18 cellular contexts compared by ENCODE assay signal in the genomic region with DNA sequence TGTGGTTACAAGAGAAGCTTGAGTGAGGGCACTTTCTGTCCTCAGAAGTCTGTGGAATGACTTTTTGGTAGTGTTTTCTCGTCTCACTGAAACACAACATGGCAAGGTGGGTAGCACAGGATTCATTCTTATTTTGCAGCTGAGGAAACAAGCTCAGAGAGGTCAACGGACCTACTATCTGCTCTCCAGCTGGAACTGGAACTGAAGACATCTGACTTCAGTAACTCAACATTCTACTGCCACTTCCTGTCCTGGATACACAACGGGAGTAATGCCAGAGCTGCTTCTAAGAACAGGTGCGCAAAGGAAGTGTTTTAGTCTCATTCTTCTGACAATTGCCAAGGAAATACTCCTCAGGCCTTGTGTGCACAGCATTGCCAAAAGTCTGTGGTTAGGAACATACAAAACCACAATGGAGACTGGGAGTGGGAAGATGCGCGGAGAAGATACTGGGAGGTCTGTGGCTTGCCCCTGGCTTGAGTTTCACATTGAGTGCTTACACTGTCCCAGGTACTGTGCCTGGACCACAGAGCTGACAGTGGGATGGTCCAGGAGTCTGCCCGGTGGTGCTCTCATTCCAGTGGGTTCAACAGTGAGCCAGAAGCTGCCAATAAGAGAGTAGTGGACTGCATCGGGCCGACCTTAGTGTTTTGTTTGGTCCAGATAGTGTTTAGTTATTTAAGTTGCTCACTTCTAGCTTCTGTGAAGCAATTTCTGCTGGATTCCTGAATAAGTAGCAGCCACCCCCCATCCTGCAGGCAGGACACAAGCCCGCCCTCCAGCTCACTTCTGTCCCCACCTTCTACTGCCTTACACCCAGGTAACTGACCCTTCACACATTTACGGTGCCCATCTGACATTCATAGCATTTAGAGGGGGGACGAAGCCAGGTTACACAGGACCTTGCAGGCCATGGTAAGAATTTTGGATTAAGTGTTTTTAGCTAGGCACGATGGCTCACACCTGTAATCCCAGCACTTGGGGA. TPM values are rescaled to one million over a fixed set of nuclear protein-coding genes. Genes with fewer than 3 reads are reported as not detected.
DNase-seq lines count a peak whose midpoint lies in the region; ATAC-seq, FAIRE-seq and TF ChIP-seq lines count a peak whose summit lies in the region.
"Had no signal": no experiment of that assay in that cellular context is flagged by ENCODE, and none has a peak within 500 bp of the region (broad histone marks: within the 10 kb centered on the region; RNA-seq: fewer than 3 reads in every experiment).

No MANE protein-coding gene starts in this region.

- H3K27ac Mint-ChIP-seq in activated naive CD4-positive, alpha-beta T cell treated with anti-CD3 and anti-CD28 coated beads, Interleukin-2, amount 50 U/mL, for 24 hours, result peak overlapping the region; percentile 46
- H3K27ac Mint-ChIP-seq: activated naive CD8-positive, alpha-beta T cell treated with anti-CD3 and anti-CD28 coated beads, Interleukin-2, amount 50 U/mL, for 24 hours had no signal

- ATAC-seq in GM12878, result no peak
- ATAC-seq: activated naive CD8-positive, alpha-beta T cell treated with anti-CD3 and anti-CD28 coated beads, Interleukin-2, amount 50 U/mL, for 24 hours; mucosa of descending colon had no signal

- peaks cover 5 to 10% of the 10 kb centered on the region in 2 experiments; a peak in 3 of 4 replicates for H3K36me3 ChIP-seq in GM12878 (ENCODE audit: control insufficient read depth in 2 of 2, insufficient read depth in 2 of 2, low read length in 1 of 2)
- H3K36me3 ChIP-seq in thymus (ENCODE audit: control insufficient read depth, insufficient read depth), result peaks cover 32% of the 10 kb centered on the region
- H3K36me3 ChIP-seq in A673 (ENCODE audit: insufficient read depth, low read length, poor library complexity, severe bottlenecking), result peaks cover 42% of the 10 kb centered on the region

- TF ChIP-seq POLR2A in GM12878 (IDR thresholded peaks at IDR 0.05; ENCODE audit: low read depth, low read length), result no peak

- no peak overlapping the region for H3K4me3 Mint-ChIP-seq in activated naive CD4-positive, alpha-beta T cell treated with anti-CD3 and anti-CD28 coated beads, Interleukin-2, amount 50 U/mL, for 24 hours
- H3K4me3 Mint-ChIP-seq: activated naive CD8-positive, alpha-beta T cell treated with anti-CD3 and anti-CD28 coated beads, Interleukin-2, amount 50 U/mL, for 24 hours had no signal

- DNase-seq in activated naive CD4-positive, alpha-beta T cell treated with Interleukin-2 at 50 U/mL for 16 hours, result no peak
- peak; percentile 25 for DNase-seq in MV-4-11 (lab: John Stamatoyannopoulos, UW)
- DNase-seq in GM12878 (ENCODE audit: low read depth, low spot score), result no peak
- no peak for DNase-seq in stimulated activated naive CD4-positive, alpha-beta T cell treated with Interleukin-2 at 50 U/mL for 16 hours (lab: John Stamatoyannopoulos, UW)
- no peak for DNase-seq in A673 (ENCODE audit: low spot score)
- no peak for DNase-seq in NCI-H1436 (lab: John Stamatoyannopoulos, UW)
- DNase-seq: activated naive CD8-positive, alpha-beta T cell treated with anti-CD3 and anti-CD28 coated beads, Interleukin-2, amount 50 U/mL, for 24 hours; NCI-H1436 treated with DMSO at 0.1 percent for 48 hours; NCI-H345; stimulated activated CD4-positive, alpha-beta T cell treated with anti-CD3 and anti-CD28 coated beads, Interleukin-15, amount 100 ng/mL, for 24 hours; thyroid gland had no signal

- H3K79me2 ChIP-seq in GM12878 (ENCODE audit: control insufficient read depth, insufficient read depth, low read length), result no peaks in the 10 kb centered on the region
- H3K79me2 ChIP-seq: hepatocyte had no signal

- peaks cover 24% of the 10 kb centered on the region for H3K4me1 Mint-ChIP-seq in activated naive CD4-positive, alpha-beta T cell treated with anti-CD3 and anti-CD28 coated beads, Interleukin-2, amount 50 U/mL, for 24 hours

- no peaks in the 10 kb centered on the region for H4K20me1 ChIP-seq in GM12878 (ENCODE audit: control insufficient read depth, insufficient read depth)

- TF ChIP-seq EP300 in GM12878 (IDR thresholded peaks at IDR 0.05; ENCODE audit: borderline replicate concordance in 1 of 2, control insufficient read depth in 1 of 2, low read depth in 2 of 2, low read length in 2 of 2), result no peak

- CTCF ChIA-PET in GM12878 (lab: Yijun Ruan, JAX) (no interaction called here), A673 (lab: Charles Lee) (interaction anchor here (0.7 to 1.4 kb wide), 2 partner anchors 39 to 170 kb away, joined by 3 to 4 read pairs; a partner anchor contains a TSS)

- no peak overlapping the region for H3K9ac ChIP-seq in GM12878 (ENCODE audit: control insufficient read depth, insufficient read depth, low read length)

- no TSS peak for BruUV-seq in GM12878 (replicated peaks; lab: Mats Ljungman, UMichigan)
- BruUV-seq in A673 (replicated peaks; lab: Mats Ljungman, UMichigan), result no TSS peak

- no peaks in the 10 kb centered on the region for H3K27me3 ChIP-seq in GM12878 (replicated peaks in 1 of 2; ENCODE audit: control insufficient read depth in 2 of 2, insufficient read depth in 2 of 2, low read length in 1 of 2)
- no peaks in the 10 kb centered on the region for H3K27me3 ChIP-seq in thymus (ENCODE audit: control insufficient read depth, insufficient read depth)
- H3K27me3 ChIP-seq in A673 (replicated peaks; ENCODE audit: insufficient read depth, low read depth, low read length, poor library complexity), result no peaks in the 10 kb centered on the region
- H3K27me3 ChIP-seq: esophagus muscularis mucosa, hepatocyte, thyroid gland had no signal

- H3K9me3 Mint-ChIP-seq in activated naive CD4-positive, alpha-beta T cell treated with anti-CD3 and anti-CD28 coated beads, Interleukin-2, amount 50 U/mL, for 24 hours, result no peaks in the 10 kb centered on the region
- H3K9me3 Mint-ChIP-seq: activated naive CD8-positive, alpha-beta T cell treated with anti-CD3 and anti-CD28 coated beads, Interleukin-2, amount 50 U/mL, for 24 hours had no signal

- SMC1A ChIA-PET in GM12878 (lab: Charles Lee; ENCODE audit: uncharacterized antibody, unreplicated experiment), result interaction anchor here (1.6 kb wide), 1 partner anchor 8 kb away, joined by 4 read pairs; no protein-coding TSS in a partner anchor

- 79% methylated on average over 13 of the region's 13 CpGs for WGBS in GM12878 (ENCODE audit: insufficient coverage, insufficient replicate concordance, low lambda C conversion rate, missing lambda C conversion rate)
- 59% methylated on average over 13 of the region's 13 CpGs for WGBS in thymus

- TF ChIP-seq RAD21 in GM12878 (IDR thresholded peaks at IDR 0.05; ENCODE audit: insufficient read depth, low read depth, low read length), result no peak

- no peak for FAIRE-seq in GM12878 (lab: Jason Lieb, UNC)

- no peaks in the 10 kb centered on the region for H3K27me3 Mint-ChIP-seq in activated naive CD4-positive, alpha-beta T cell treated with anti-CD3 and anti-CD28 coated beads, Interleukin-2, amount 50 U/mL, for 24 hours
- H3K27me3 Mint-ChIP-seq: activated naive CD8-positive, alpha-beta T cell treated with anti-CD3 and anti-CD28 coated beads, Interleukin-2, amount 50 U/mL, for 24 hours had no signal

- intact Hi-C loops in GM12878 (cut with micrococcal nuclease; ENCODE audit: unreplicated experiment), result no loop called here
- intact Hi-C loops in A673 (cut with micrococcal nuclease; ENCODE audit: unreplicated experiment), result no loop called here

- POLR2A ChIA-PET in GM12878 (lab: Charles Lee) (interaction anchor here (0.9 to 1.3 kb wide), 3 partner anchors 8 to 47 kb away, joined by 3 to 4 read pairs (median 3); no protein-coding TSS in a partner anchor), A673 (lab: Charles Lee; ENCODE audit: low non-redundant PET) (no interaction called here)

- H3K4me2 ChIP-seq in GM12878 (ENCODE audit: control insufficient read depth, insufficient read depth), result no peak overlapping the region
- H3K4me2 ChIP-seq: hepatocyte had no signal

- H3K4me3 ChIP-seq in GM12878 (no peak overlapping the region), thymus (ENCODE audit: low read length) (no peak overlapping the region), A673 (ENCODE audit: low read depth, low read length, poor library complexity, severe bottlenecking) (no peak overlapping the region)
- H3K4me3 ChIP-seq: esophagus muscularis mucosa, hepatocyte, mucosa of descending colon, thyroid gland had no signal

- RAD21 ChIA-PET in GM12878 (lab: Charles Lee; ENCODE audit: unreplicated experiment), result no interaction called here

- in situ Hi-C loops in GM12878 (cut with MboI), result no loop called here

- H2AFZ ChIP-seq in GM12878 (ENCODE audit: control insufficient read depth, low read depth, low read length), result no peak overlapping the region
- H2AFZ ChIP-seq: hepatocyte had no signal

- H3K4me1 ChIP-seq in GM12878 (ENCODE audit: control insufficient read depth, insufficient read depth, low read length) (no peaks in the 10 kb centered on the region), thymus (ENCODE audit: control insufficient read depth, insufficient read depth, low read length) (peaks cover 11% of the 10 kb centered on the region), A673 (ENCODE audit: insufficient read depth, low read length, poor library complexity, severe bottlenecking) (no peaks in the 10 kb centered on the region)
- H3K4me1 ChIP-seq: esophagus muscularis mucosa, thyroid gland had no signal

- H3K9me3 ChIP-seq in GM12878 (replicated peaks; ENCODE audit: control insufficient read depth, insufficient read depth, low read length) (no peaks in the 10 kb centered on the region), thymus (ENCODE audit: control insufficient read depth) (no peaks in the 10 kb centered on the region), A673 (ENCODE audit: low read depth, low read length, poor library complexity, severe bottlenecking) (no peaks in the 10 kb centered on the region)
- H3K9me3 ChIP-seq: esophagus muscularis mucosa, mucosa of descending colon, thyroid gland had no signal

- H3K36me3 Mint-ChIP-seq in activated naive CD4-positive, alpha-beta T cell treated with anti-CD3 and anti-CD28 coated beads, Interleukin-2, amount 50 U/mL, for 24 hours, result peaks cover 9% of the 10 kb centered on the region

- H3K27ac ChIP-seq in GM12878 (ENCODE audit: control insufficient read depth, insufficient read depth) (no peak overlapping the region), thymus (ENCODE audit: low read depth) (peak overlapping the region; percentile 70), A673 (ENCODE audit: low read depth, low read length, poor library complexity, severe bottlenecking) (no peak overlapping the region)
- H3K27ac ChIP-seq: esophagus muscularis mucosa, hepatocyte, thyroid gland had no signal

- TF ChIP-seq CTCF in GM12878 (IDR thresholded peaks at IDR 0.05 in 2 of 3, conservative IDR thresholded peaks at IDR 0.05 in 1 of 3; ENCODE audit: control insufficient read depth in 2 of 3, extremely low read depth in 1 of 3, insufficient read depth in 1 of 3, low read depth in 3 of 3, low read length in 3 of 3) (no peak), A673 (conservative IDR thresholded peaks at IDR 0.05; ENCODE audit: low read depth, low read length) (no peak)

RNA-seq across cellular contexts. Expression of a gene that starts 10.4 kb away (rescaled TPM):
- total RNA-seq in GM12878 (2013; cell fraction: nucleolus; rRNA removed), result 63.3 and 70.1 TPM in 2 replicates
- total RNA-seq in GM12878 (2014; rRNA removed) (33.3 and 35.3 TPM in 2 replicates), GM12878 (2014; rRNA removed; fragmentation: Illumina TruSeq; extraction: Trizol) (16.6 and 19.0 TPM in 2 replicates), GM12878 (2021) (28.7 and 31.7 TPM in 2 replicates), A673 (2021) (48.9 and 51.9 TPM in 2 replicates)
- 13.7 TPM for polyA plus RNA-seq in GM12878 (2011; ENCODE audit: low read depth)
- polyA plus RNA-seq in GM12878 (2011; rRNA removed) (11.0 and 21.7 TPM in 2 replicates), GM12878 (2014; fragmentation: Illumina TruSeq; extraction: Trizol) (11.6 and 15.3 TPM in 2 replicates), GM12878 (2014; fragmentation: Nextera tagmentation; extraction: Ambion mirVana) (1 to 10 TPM; 1.1 to 2.8 TPM), GM12878 (2014; rRNA removed) (28.9 and 35.1 TPM in 2 replicates), GM12878 (2016; fragmentation: Nextera tagmentation; extraction: Ambion mirVana) (10 to 100 TPM; 40.3 to 49.7 TPM), thymus (16.1 TPM)
- polyA plus RNA-seq in GM12878 (2011; cell fraction: cytosol; rRNA removed), result 31.5 and 34.7 TPM in 2 replicates
- polyA plus RNA-seq in GM12878 (2011; cell fraction: nucleus; rRNA removed), result 25.0 and 32.1 TPM in 2 replicates
- polyA plus RNA-seq in GM12878 (2012), result 23.1 and 24.4 TPM in 2 replicates
- polyA minus RNA-seq in GM12878 (2011; rRNA and poly(A)+ RNA removed), result 38.1 and 53.6 TPM in 2 replicates
- polyA minus RNA-seq in GM12878 (2011; cell fraction: cytosol; rRNA and poly(A)+ RNA removed), result 18.9 and 22.6 TPM in 2 replicates
- polyA minus RNA-seq in GM12878 (2011; cell fraction: nucleus; rRNA and poly(A)+ RNA removed), result 14.0 and 29.2 TPM in 2 replicates

RNA-seq across cellular contexts. Expression of a gene that starts 10.5 kb away (rescaled TPM):
- total RNA-seq in GM12878 (2013; cell fraction: nucleolus; rRNA removed), result 7.6 and 8.2 TPM in 2 replicates
- 20.7 and 24.2 TPM in 2 replicates for total RNA-seq in GM12878 (2014; rRNA removed)
- 22.7 and 23.0 TPM in 2 replicates for total RNA-seq in GM12878 (2014; rRNA removed; fragmentation: Illumina TruSeq; extraction: Trizol)
- 49.4 and 60.9 TPM in 2 replicates for total RNA-seq in GM12878 (2021)
- polyA plus RNA-seq in GM12878 (2011; ENCODE audit: low read depth), result 19.8 TPM
- 39.3 and 54.1 TPM in 2 replicates for polyA plus RNA-seq in GM12878 (2011; rRNA removed)
- 52.4 and 73.8 TPM in 2 replicates for polyA plus RNA-seq in GM12878 (2011; cell fraction: cytosol; rRNA removed)
- 29.2 and 29.8 TPM in 2 replicates for polyA plus RNA-seq in GM12878 (2011; cell fraction: nucleus; rRNA removed)
- polyA plus RNA-seq in GM12878 (2012), result 30.3 and 61.8 TPM in 2 replicates
- polyA plus RNA-seq in GM12878 (2014; fragmentation: Illumina TruSeq; extraction: Trizol), result 31.6 and 46.3 TPM in 2 replicates
- 10 to 100 TPM; 10.9 to 21.2 TPM for polyA plus RNA-seq in GM12878 (2014; fragmentation: Nextera tagmentation; extraction: Ambion mirVana)
- 61.3 and 66.0 TPM in 2 replicates for polyA plus RNA-seq in GM12878 (2014; rRNA removed)
- 10 to 100 TPM; 61.7 to 61.8 TPM for polyA plus RNA-seq in GM12878 (2016; fragmentation: Nextera tagmentation; extraction: Ambion mirVana)
- polyA minus RNA-seq in GM12878 (2011; rRNA and poly(A)+ RNA removed), result 28.9 and 45.5 TPM in 2 replicates
- polyA minus RNA-seq in GM12878 (2011; cell fraction: cytosol; rRNA and poly(A)+ RNA removed), result 25.5 and 36.7 TPM in 2 replicates
- polyA minus RNA-seq in GM12878 (2011; cell fraction: nucleus; rRNA and poly(A)+ RNA removed), result 11.1 and 19.8 TPM in 2 replicates
- polyA plus RNA-seq in thymus, result 54.9 TPM
- 53.0 and 56.3 TPM in 2 replicates for total RNA-seq in A673 (2021)

RNA-seq across cellular contexts. Expression of a gene that starts 45.9 kb away (rescaled TPM):
- total RNA-seq in GM12878 (2013; cell fraction: nucleolus; rRNA removed), result 79.5 and 82.3 TPM in 2 replicates
- total RNA-seq in GM12878 (2014; rRNA removed) (50.3 and 50.4 TPM in 2 replicates), GM12878 (2014; rRNA removed; fragmentation: Illumina TruSeq; extraction: Trizol) (77.0 and 77.4 TPM in 2 replicates), GM12878 (2021) (64.5 and 68.2 TPM in 2 replicates), A673 (2021) (122 and 127 TPM in 2 replicates)
- polyA plus RNA-seq in GM12878 (2011; ENCODE audit: low read depth), result 20.1 TPM
- polyA plus RNA-seq in GM12878 (2011; rRNA removed) (33.8 and 39.6 TPM in 2 replicates), GM12878 (2014; fragmentation: Illumina TruSeq; extraction: Trizol) (73.8 and 82.0 TPM in 2 replicates), GM12878 (2014; fragmentation: Nextera tagmentation; extraction: Ambion mirVana) (10 to 100 TPM; 14.0 to 20.3 TPM), GM12878 (2014; rRNA removed) (38.6 and 39.1 TPM in 2 replicates), GM12878 (2016; fragmentation: Nextera tagmentation; extraction: Ambion mirVana) (10 to 100 TPM; 19.4 to 31.9 TPM), thymus (18.7 TPM)
- 23.0 and 24.0 TPM in 2 replicates for polyA plus RNA-seq in GM12878 (2011; cell fraction: cytosol; rRNA removed)
- polyA plus RNA-seq in GM12878 (2011; cell fraction: nucleus; rRNA removed), result 21.5 and 34.1 TPM in 2 replicates
- 29.6 and 30.1 TPM in 2 replicates for polyA plus RNA-seq in GM12878 (2012)
- polyA minus RNA-seq in GM12878 (2011; rRNA and poly(A)+ RNA removed), result 46.8 and 48.2 TPM in 2 replicates
- 21.5 and 29.3 TPM in 2 replicates for polyA minus RNA-seq in GM12878 (2011; cell fraction: cytosol; rRNA and poly(A)+ RNA removed)
- 13.4 and 22.1 TPM in 2 replicates for polyA minus RNA-seq in GM12878 (2011; cell fraction: nucleus; rRNA and poly(A)+ RNA removed)

RNA-seq across cellular contexts. Expression of a gene that starts 56.3 kb away (rescaled TPM):
- not detected in 2 replicates for total RNA-seq in GM12878 (2013; cell fraction: nucleolus; rRNA removed)
- total RNA-seq in GM12878 (2014; rRNA removed) (not detected in 2 replicates), GM12878 (2014; rRNA removed; fragmentation: Illumina TruSeq; extraction: Trizol) (not detected in 2 replicates), GM12878 (2021) (0.21 and 0.69 TPM in 2 replicates), A673 (2021) (17.4 and 20.6 TPM in 2 replicates)
- not detected for polyA plus RNA-seq in GM12878 (2011; ENCODE audit: low read depth)
- polyA plus RNA-seq in GM12878 (2011; rRNA removed) (not detected in 2 replicates), GM12878 (2014; fragmentation: Illumina TruSeq; extraction: Trizol) (not detected in 2 replicates), GM12878 (2014; fragmentation: Nextera tagmentation; extraction: Ambion mirVana) (not detected), GM12878 (2014; rRNA removed) (not detected in 2 replicates), GM12878 (2016; fragmentation: Nextera tagmentation; extraction: Ambion mirVana) (not detected), thymus (25.3 TPM)
- polyA plus RNA-seq in GM12878 (2011; cell fraction: cytosol; rRNA removed), result not detected in 2 replicates
- polyA plus RNA-seq in GM12878 (2011; cell fraction: nucleus; rRNA removed), result not detected in 2 replicates
- polyA plus RNA-seq in GM12878 (2012), result not detected in 2 replicates
- not detected in 2 replicates for polyA minus RNA-seq in GM12878 (2011; rRNA and poly(A)+ RNA removed)
- polyA minus RNA-seq in GM12878 (2011; cell fraction: cytosol; rRNA and poly(A)+ RNA removed), result 0.42 and 2.7 TPM in 2 replicates
- polyA minus RNA-seq in GM12878 (2011; cell fraction: nucleus; rRNA and poly(A)+ RNA removed), result not detected in 2 replicates
- total RNA-seq: activated CD8-positive, alpha-beta memory T cell treated with anti-CD3 and anti-CD28 coated beads for 36 hours; T-helper 2 cell treated with Interferon-gamma antibody and Interleukin-4, amounts not matched to agents 100 ng/mL and 5 ng/mL, for 36 hours had no signal
